Comparison of ENCODE assay signal across 7 cellular contexts in genomic region chr2:91549316-91549715, GRCh38.
DNase-seq lines count a peak whose midpoint lies in the region; ATAC-seq, FAIRE-seq and TF ChIP-seq lines count a peak whose summit lies in the region.
"Not testable (repeated sequence)": the region's sequence is repeated elsewhere in the genome, so short reads cannot be mapped to it uniquely, and the experiment has no call there.

No MANE protein-coding gene starts in this region.

- not testable (repeated sequence) for H2AFZ ChIP-seq in Karpas-422 (ENCODE audit: low read length)

- not testable (repeated sequence) for H3K4me2 ChIP-seq in Karpas-422 (ENCODE audit: low read depth, low read length, poor library complexity, severe bottlenecking)

- H3K27me3 ChIP-seq in Karpas-422 (ENCODE audit: low read length); adipocyte (replicated peaks; ENCODE audit: control insufficient read depth, insufficient read depth, low read length); esophagus muscularis mucosa; right lobe of liver; pancreas; upper lobe of right lung: not testable (repeated sequence)

- not testable (repeated sequence) for H3K4me3 ChIP-seq in Karpas-422 (ENCODE audit: low read length); adipocyte (ENCODE audit: low read length); esophagus muscularis mucosa; right lobe of liver; pancreas; upper lobe of right lung

- not testable (repeated sequence) for FAIRE-seq in pancreas (lab: Jason Lieb, UNC)

- H3K36me3 ChIP-seq in Karpas-422 (ENCODE audit: insufficient read depth, low read length); adipocyte (ENCODE audit: control insufficient read depth, insufficient read depth, low read length, severe bottlenecking); esophagus muscularis mucosa; right lobe of liver; pancreas; upper lobe of right lung: not testable (repeated sequence)

- not testable (repeated sequence) for TF ChIP-seq POLR2A in esophagus muscularis mucosa (IDR thresholded peaks at IDR 0.05; ENCODE audit: low read depth); right lobe of liver (IDR thresholded peaks at IDR 0.05)

- not testable (repeated sequence) for H3K4me1 ChIP-seq in Karpas-422 (ENCODE audit: low read length); adipocyte (ENCODE audit: control insufficient read depth, insufficient read depth, low read length); esophagus muscularis mucosa; right lobe of liver; pancreas; upper lobe of right lung

- H3K27ac ChIP-seq in Karpas-422 (ENCODE audit: low read length); esophagus muscularis mucosa (replicated peaks in 1 of 4); right lobe of liver; pancreas; upper lobe of right lung: not testable (repeated sequence)

- TF ChIP-seq CTCF in esophagus muscularis mucosa (IDR thresholded peaks at IDR 0.05); right lobe of liver (IDR thresholded peaks at IDR 0.05); pancreas (IDR thresholded peaks at IDR 0.05); upper lobe of right lung (IDR thresholded peaks at IDR 0.05): not testable (repeated sequence)

- not testable (repeated sequence) for H3K9ac ChIP-seq in Karpas-422 (ENCODE audit: low read length)
- peak overlapping the region; percentile 34 for H3K9ac ChIP-seq in adipocyte (ENCODE audit: low read length)

- intact Hi-C loops in esophagus muscularis mucosa (cut with DNase I); left ventricle myocardium superior (cut with micrococcal nuclease); right lobe of liver (cut with DNase I); pancreas (cut with DNase I); upper lobe of right lung (cut with DNase I): not testable (repeated sequence)

- not testable (repeated sequence) for H4K20me1 ChIP-seq in Karpas-422 (ENCODE audit: insufficient read depth, low read depth, low read length)

- not testable (repeated sequence) for H3K9me2 ChIP-seq in Karpas-422 (replicated peaks; ENCODE audit: insufficient read depth, low read length)

- H3K79me2 ChIP-seq in Karpas-422 (ENCODE audit: low read length) = not testable (repeated sequence)

- not testable (repeated sequence) for H3K9me3 ChIP-seq in Karpas-422 (ENCODE audit: low read length); adipocyte (ENCODE audit: control insufficient read depth, low read length); esophagus muscularis mucosa; right lobe of liver; pancreas; upper lobe of right lung

- WGBS in esophagus muscularis mucosa = 79% methylated on average over 6 of the region's 6 CpGs
- WGBS in right lobe of liver (ENCODE audit: insufficient coverage, low coverage, low lambda C conversion rate, missing lambda C conversion rate) = 55% methylated on average over 6 of the region's 6 CpGs
- WGBS in pancreas, 2 donors = 56 to 66% methylated on average over 6 of the region's 6 CpGs

- DNase-seq in Karpas-422 = peak; percentile 20
- not testable (repeated sequence) for DNase-seq in adipocyte (ENCODE audit: low read depth)
- peak; percentile 12 for DNase-seq in esophagus muscularis mucosa (ENCODE audit: extremely low spot score)
- DNase-seq in left ventricle myocardium superior = peak; percentile 25
- peak in 2 of 3 donors; percentile 10 to 36 for DNase-seq in right lobe of liver
- peak in 5 of 6 donors; percentile 5 to 55 (median 11) for DNase-seq in pancreas
- DNase-seq in upper lobe of right lung = peak; percentile 55

- ATAC-seq in left ventricle myocardium superior, right lobe of liver, pancreas, upper lobe of right lung: not testable (repeated sequence)

- TF ChIP-seq EP300 in esophagus muscularis mucosa (IDR thresholded peaks at IDR 0.05) = not testable (repeated sequence)
